In genomic region chr15:90203922-90204321, GRCh38 we compare ENCODE assay signal across 15 cellular contexts. TPM values are rescaled to one million over a fixed set of nuclear protein-coding genes. Genes with fewer than 3 reads are reported as not detected.
DNase-seq lines count a peak whose midpoint lies in the region; ATAC-seq and TF ChIP-seq lines count a peak whose summit lies in the region.
"Had no signal": no experiment of that assay in that cellular context is flagged by ENCODE, and none has a peak within 500 bp of the region (broad histone marks: within the 10 kb centered on the region; RNA-seq: fewer than 3 reads in every experiment).

No MANE protein-coding gene starts in this region.

- peak overlapping the region; percentile 30 for H3K4me3 Mint-ChIP-seq in CD4-positive, alpha-beta T cell
- H3K4me3 Mint-ChIP-seq in osteocyte (ENCODE audit: unreplicated experiment) (peak overlapping the region; percentile 18), Caco-2 (ENCODE audit: unreplicated experiment) (no peak overlapping the region)

- H3K4me1 Mint-ChIP-seq in CD4-positive, alpha-beta T cell (ENCODE audit: low read depth) = peaks cover 28% of the 10 kb centered on the region
- H3K4me1 Mint-ChIP-seq in osteocyte (ENCODE audit: unreplicated experiment) (peaks cover 21% of the 10 kb centered on the region), Caco-2 (ENCODE audit: low read depth, unreplicated experiment) (no peaks in the 10 kb centered on the region)

- H3K27me3 Mint-ChIP-seq in CD4-positive, alpha-beta T cell = no peaks in the 10 kb centered on the region
- no peaks in the 10 kb centered on the region for H3K27me3 Mint-ChIP-seq in osteocyte (ENCODE audit: unreplicated experiment)
- H3K27me3 Mint-ChIP-seq in Caco-2 (ENCODE audit: insufficient read depth, unreplicated experiment) = no peaks in the 10 kb centered on the region
- H3K27me3 Mint-ChIP-seq: CD4-positive, CD25-positive, alpha-beta regulatory T cell had no signal

- H3K27me3 ChIP-seq in CD4-positive, alpha-beta T cell (ENCODE audit: control insufficient read depth, insufficient read depth, low read length) = no peaks in the 10 kb centered on the region
- H3K27me3 ChIP-seq in Caco-2 (replicated peaks; ENCODE audit: control insufficient read depth, insufficient read depth, low read length) = no peaks in the 10 kb centered on the region
- H3K27me3 ChIP-seq: brain microvascular endothelial cell, Peyer's patch had no signal

- TF ChIP-seq POLR2A in NB4 (IDR thresholded peaks at IDR 0.05; ENCODE audit: extremely low read depth, insufficient read length) = no peak

- peak overlapping the region; percentile 30 for H3K27ac Mint-ChIP-seq in CD4-positive, alpha-beta T cell
- H3K27ac Mint-ChIP-seq in osteocyte (ENCODE audit: unreplicated experiment) (no peak overlapping the region), Caco-2 (ENCODE audit: unreplicated experiment) (no peak overlapping the region)
- H3K27ac Mint-ChIP-seq: CD4-positive, CD25-positive, alpha-beta regulatory T cell had no signal

- CTCF ChIA-PET in CD4-positive, alpha-beta T cell (lab: Charles Lee) = interaction anchor here (0.6 kb wide), 1 partner anchor 308 kb away, joined by 3 read pairs; no protein-coding TSS in a partner anchor
- CTCF ChIA-PET in Caco-2 (lab: Charles Lee) = interaction anchor here (0.7 to 1.9 kb wide), 2 partner anchors 11 to 47 kb away, joined by 4 to 5 read pairs; no protein-coding TSS in a partner anchor

- H3K36me3 Mint-ChIP-seq in CD4-positive, alpha-beta T cell (ENCODE audit: low read depth) = no peaks in the 10 kb centered on the region
- H3K36me3 Mint-ChIP-seq in osteocyte (ENCODE audit: unreplicated experiment) (peaks cover 9% of the 10 kb centered on the region), Caco-2 (ENCODE audit: insufficient read depth, unreplicated experiment) (no peaks in the 10 kb centered on the region)

- POLR2A ChIA-PET in CD4-positive, alpha-beta T cell (lab: Charles Lee) = interaction anchor here (4.2 kb wide), 1 partner anchor 12 kb away, joined by 49 read pairs; no protein-coding TSS in a partner anchor
- POLR2A ChIA-PET in Caco-2 (lab: Charles Lee) = no interaction called here

- TF ChIP-seq CTCF in CD4-positive, alpha-beta T cell (IDR thresholded peaks at IDR 0.05) = no peak
- no peak for TF ChIP-seq CTCF in NB4 (IDR thresholded peaks at IDR 0.05; ENCODE audit: low read depth, low read length)
- TF ChIP-seq CTCF in osteocyte (IDR thresholded peaks at IDR 0.05) = no peak
- no peak for TF ChIP-seq CTCF in Caco-2 (IDR thresholded peaks at IDR 0.05; ENCODE audit: insufficient read depth in 1 of 2, low read depth in 1 of 2, low read length in 1 of 2, severe bottlenecking in 1 of 2, unreplicated experiment in 1 of 2)

- no peaks in the 10 kb centered on the region for H3K36me3 ChIP-seq in Caco-2 (ENCODE audit: control insufficient read depth, insufficient read depth, low read length)
- H3K36me3 ChIP-seq: brain microvascular endothelial cell had no signal

- H3K9me3 ChIP-seq in CD4-positive, alpha-beta T cell (ENCODE audit: control insufficient read depth, low read length) = no peaks in the 10 kb centered on the region
- H3K9me3 ChIP-seq in Caco-2 = no peaks in the 10 kb centered on the region
- H3K9me3 ChIP-seq: neutrophil, Peyer's patch had no signal

- no TSS peak for BruUV-seq in Caco-2 (replicated peaks; lab: Mats Ljungman, UMichigan)

- H3K4me1 ChIP-seq in Caco-2 = no peaks in the 10 kb centered on the region

- no peak overlapping the region for H3K27ac ChIP-seq in CD4-positive, alpha-beta T cell (ENCODE audit: low read depth, low read length)
- H3K27ac ChIP-seq in caudate nucleus (ENCODE audit: low read depth, low read length) = peak overlapping the region; percentile 31
- H3K27ac ChIP-seq: brain microvascular endothelial cell, neutrophil, Peyer's patch had no signal

- intact Hi-C loops in CD4-positive, alpha-beta T cell (cut with DNase I, micrococcal nuclease) = no loop called here
- intact Hi-C loops in Caco-2 (cut with micrococcal nuclease; ENCODE audit: unreplicated experiment) = no loop called here

- H3K4me3 ChIP-seq in NB4 (ENCODE audit: low read depth, low read length) (no peak overlapping the region), Caco-2 (ENCODE audit: low read depth, low read length) (no peak overlapping the region)

- H3K9me3 Mint-ChIP-seq in CD4-positive, alpha-beta T cell = no peaks in the 10 kb centered on the region
- H3K9me3 Mint-ChIP-seq in osteocyte (ENCODE audit: unreplicated experiment) = no peaks in the 10 kb centered on the region
- H3K9me3 Mint-ChIP-seq in Caco-2 (ENCODE audit: unreplicated experiment) = no peaks in the 10 kb centered on the region
- H3K9me3 Mint-ChIP-seq: CD4-positive, CD25-positive, alpha-beta regulatory T cell had no signal

- no peak for DNase-seq in CD4-positive, alpha-beta T cell
- DNase-seq in NB4 (ENCODE audit: low read depth) (peak; percentile 74), caudate nucleus (lab: John Stamatoyannopoulos, UW) (peak in 18 of 61 donors; percentile 9 to 60 (median 22)), osteocyte (ENCODE audit: extremely low spot score, unreplicated experiment) (no peak), AG08395 (ENCODE audit: low spot score) (no peak), NCI-H2196 treated with DMSO at 0.1 percent for 48 hours (lab: John Stamatoyannopoulos, UW; ENCODE audit: unreplicated experiment) (no peak), Caco-2 (no peak)
- DNase-seq: brain microvascular endothelial cell; CD4-positive, CD25-positive, alpha-beta regulatory T cell; left colon; NCI-H1048; Peyer's patch; stimulated activated CD4-positive, alpha-beta T cell treated with anti-CD3 and anti-CD28 coated beads, Interleukin-4, amount 100 ng/mL, for 24 hours had no signal

- ATAC-seq in CD4-positive, alpha-beta T cell (ENCODE audit: poor library complexity) = no peak
- ATAC-seq in HG03442 (IDR thresholded peaks at IDR 0.05; ENCODE audit: unreplicated experiment) = no peak
- ATAC-seq: left colon had no signal

RNA-seq across cellular contexts. Expression of gene SEMA4B, which starts 2.8 kb away (rescaled TPM):
- total RNA-seq in CD4-positive, alpha-beta T cell = 1 to 10 TPM; 8.0 to 9.5 TPM
- total RNA-seq in osteocyte (23.3 and 26.0 TPM in 2 replicates), Caco-2 (2022) (13.9 and 14.6 TPM in 2 replicates)

RNA-seq across cellular contexts. Expression of gene CIB1, which starts 29.8 kb away (rescaled TPM):
- total RNA-seq in CD4-positive, alpha-beta T cell = 100 to 1,000 TPM; 279 to 295 TPM
- total RNA-seq in osteocyte (33.8 and 35.9 TPM in 2 replicates), Caco-2 (2022) (37.7 and 44.5 TPM in 2 replicates)

RNA-seq across cellular contexts. Expression of gene GDPGP1, which starts 30.1 kb away (rescaled TPM):
- total RNA-seq in CD4-positive, alpha-beta T cell = 1 to 10 TPM; 7.5 to 8.3 TPM
- total RNA-seq in osteocyte (5.6 and 6.6 TPM in 2 replicates), Caco-2 (2022) (5.1 and 5.7 TPM in 2 replicates)

RNA-seq across cellular contexts. Expression of gene TTLL13, which starts 45.4 kb away (rescaled TPM):
- 1 to 10 TPM in 1 of 2 experiments, under 1 TPM in 1; 0.63 to 1.8 TPM for total RNA-seq in CD4-positive, alpha-beta T cell
- total RNA-seq in osteocyte (not detected in 2 replicates), Caco-2 (2022) (0.43 TPM in 1 of 2 replicates, not detected in the other)
- total RNA-seq: Peyer's patch had no signal
